36 cellular contexts compared by ENCODE assay signal in the genomic region with DNA sequence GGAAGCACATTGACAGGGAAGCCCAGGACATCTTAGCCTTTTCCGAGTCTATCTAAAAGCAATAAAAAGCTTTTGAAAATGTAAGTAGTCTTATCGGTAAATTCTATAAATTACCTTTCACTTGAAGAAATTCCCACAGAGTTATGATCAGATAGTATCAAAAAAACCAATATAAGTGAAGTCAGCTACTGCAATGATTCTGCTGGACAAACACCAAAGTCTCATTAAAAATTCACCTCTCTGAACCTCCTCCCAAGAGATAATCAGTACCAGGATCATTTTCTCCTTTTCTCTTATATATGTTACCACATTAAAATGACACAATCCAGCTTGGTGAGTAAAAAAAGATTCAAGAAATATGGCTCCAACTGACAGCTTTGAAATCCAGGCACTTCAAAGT.
"Had no signal": no experiment of that assay in that cellular context is flagged by ENCODE, and none has a peak within 500 bp of the region (broad histone marks: within the 10 kb centered on the region; RNA-seq: fewer than 3 reads in every experiment).

No MANE protein-coding gene starts in this region.

- H3K9me3 ChIP-seq: MG63 had no signal

- H3K9ac ChIP-seq: KMS-11 had no signal

- H3K27ac ChIP-seq: KMS-11 had no signal

- DNase-seq: Karpas-422, Kasumi-1, MG63, MM.1S, MV-4-11, NCI-H1048, NCI-H1092, NCI-H1092 treated with DMSO at 0.1 percent for 48 hours, NCI-H1105, NCI-H1105 treated with DMSO at 0.1 percent for 48 hours, NCI-H1417, NCI-H1417 treated with DMSO at 0.1 percent for 48 hours, NCI-H1436, NCI-H1436 treated with DMSO at 0.1 percent for 48 hours, NCI-H146, NCI-H1694, NCI-H1694 treated with DMSO at 0.1 percent for 48 hours, NCI-H187, NCI-H187 treated with DMSO at 0.1 percent for 48 hours, NCI-H1930, NCI-H2029, NCI-H2029 treated with DMSO at 0.1 percent for 48 hours, NCI-H2081, NCI-H2081 treated with DMSO at 0.1 percent for 48 hours, NCI-H2107, NCI-H2171, NCI-H2171 treated with DMSO at 0.1 percent for 48 hours, NCI-H2227 treated with DMSO at 0.1 percent for 48 hours, NCI-H226, NCI-H345, NCI-H446, NCI-H446 treated with DMSO at 0.1 percent for 48 hours, NCI-H510A, NCI-H510A treated with DMSO at 0.1 percent for 48 hours, NCI-H524 had no signal

- H3K36me3 ChIP-seq: MG63 had no signal

- H3K4me3 ChIP-seq: MG63 had no signal

- H3K27me3 ChIP-seq: MG63 had no signal

- H3K4me2 ChIP-seq: KMS-11 had no signal
